25 cellular contexts compared by ENCODE assay signal in the genomic region with DNA sequence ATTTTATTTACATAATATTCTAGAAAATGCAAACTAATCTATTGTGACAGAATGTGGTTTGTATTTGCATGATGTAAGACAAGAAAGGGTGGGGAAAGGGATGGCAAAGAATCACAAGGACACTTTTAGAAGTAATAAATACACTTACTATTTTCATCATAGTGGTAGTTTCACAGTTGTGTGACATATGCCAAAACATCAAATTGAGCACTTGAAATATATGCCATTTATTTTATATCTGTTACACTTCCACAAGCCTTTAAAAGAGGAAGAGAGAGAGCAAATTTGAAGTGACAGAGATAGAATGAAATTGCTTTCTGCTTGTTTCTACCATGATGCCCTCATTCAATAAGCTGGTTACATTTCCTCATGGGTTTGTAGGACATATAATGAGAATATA.
"Had no signal": no experiment of that assay in that cellular context is flagged by ENCODE, and none has a peak within 500 bp of the region (broad histone marks: within the 10 kb centered on the region; RNA-seq: fewer than 3 reads in every experiment).

No MANE protein-coding gene starts in this region.

- H2AFZ ChIP-seq: neural progenitor cell, parathyroid adenoma had no signal

- H3K27me3 ChIP-seq: neural progenitor cell, ovary, right lobe of liver, sigmoid colon, stomach, thyroid gland, tibial nerve, upper lobe of left lung, vagina had no signal

- H3K4me1 ChIP-seq: neural progenitor cell, parathyroid adenoma, psoas muscle, right lobe of liver, sigmoid colon, stomach, thyroid gland, tibial nerve, upper lobe of left lung, vagina had no signal

- H3K4me3 ChIP-seq: neural progenitor cell, ovary, psoas muscle, right lobe of liver, sigmoid colon, stomach, thoracic aorta, thyroid gland, tibial nerve, upper lobe of left lung, vagina had no signal

- H3K9me3 ChIP-seq: ovary, psoas muscle, right lobe of liver, sigmoid colon, thoracic aorta, thyroid gland, tibial nerve, upper lobe of left lung, vagina had no signal

- H3K79me2 ChIP-seq: parathyroid adenoma had no signal

- H3K36me3 ChIP-seq: neural progenitor cell, ovary, right lobe of liver, sigmoid colon, stomach, thoracic aorta, thyroid gland, tibial nerve, upper lobe of left lung, vagina had no signal

- H3K9ac ChIP-seq: neural progenitor cell, parathyroid adenoma had no signal

- DNase-seq: naive thymus-derived CD4-positive, alpha-beta T cell; natural killer cell; occipital lobe; ovary; posterior cingulate gyrus; psoas muscle; right cardiac atrium; right lobe of liver; sigmoid colon; small intestine; stimulated activated CD4-positive, alpha-beta T cell treated with anti-CD3 and anti-CD28 coated beads, Interleukin-15, amount 100 ng/mL, for 24 hours; stimulated activated CD4-positive, alpha-beta T cell treated with anti-CD3 and anti-CD28 coated beads, Interleukin-2, amount 100 ng/mL, for 24 hours; stimulated activated CD4-positive, alpha-beta T cell treated with anti-CD3 and anti-CD28 coated beads, Interleukin-2, amount 100 ng/mL, for 48 hours; stimulated activated CD4-positive, alpha-beta T cell treated with anti-CD3 and anti-CD28 coated beads, Interleukin-4, amount 100 ng/mL, for 24 hours; stimulated activated naive B cell treated with anti-CD40 and anti-IgM and Interleukin-4, amounts not matched to agents 10 μg/mL and 1 μg/mL and 100 μg/mL, for 72 hours; stimulated activated naive CD4-positive, alpha-beta T cell treated with Interleukin-2 at 50 U/mL for 16 hours; stomach; thyroid gland; trophoblast cell; upper lobe of left lung had no signal

- H3K27ac ChIP-seq: neural progenitor cell, ovary, parathyroid adenoma, psoas muscle, right lobe of liver, sigmoid colon, stomach, thoracic aorta, thyroid gland, tibial nerve, upper lobe of left lung, vagina had no signal

- H3K4me2 ChIP-seq: neural progenitor cell had no signal
